ENCODE assay signal across 8 cellular contexts in the genomic region with DNA sequence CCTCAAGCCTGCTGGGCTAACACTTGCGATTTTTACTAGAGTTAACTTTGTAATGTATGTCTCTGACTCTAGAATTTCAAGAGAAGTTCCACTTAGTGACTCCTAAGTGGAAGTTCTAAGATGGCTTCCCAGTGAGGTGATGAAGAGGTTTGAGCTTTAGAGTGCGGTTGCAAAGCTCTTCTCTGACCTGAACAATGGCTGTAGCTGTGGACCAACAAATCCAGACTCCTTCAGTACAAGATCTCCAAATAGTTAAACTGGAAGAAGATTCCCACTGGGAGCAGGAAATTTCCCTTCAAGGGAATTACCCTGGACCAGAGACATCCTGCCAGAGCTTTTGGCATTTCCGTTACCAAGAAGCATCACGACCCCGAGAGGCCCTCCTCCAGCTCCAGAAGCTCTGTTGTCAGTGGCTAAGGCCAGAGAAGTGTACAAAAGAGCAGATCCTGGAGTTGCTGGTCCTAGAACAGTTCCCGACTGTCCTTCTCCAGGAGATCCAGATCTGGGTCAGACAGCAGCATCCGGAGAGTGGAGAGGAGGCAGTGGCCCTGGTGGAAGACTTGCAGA. TPM values are rescaled to one million over a fixed set of nuclear protein-coding genes. Genes with fewer than 3 reads are reported as not detected.
DNase-seq lines count a peak whose midpoint lies in the region; ATAC-seq and TF ChIP-seq lines count a peak whose summit lies in the region.

No MANE protein-coding gene starts in this region.

- ATAC-seq in HG03342 (IDR thresholded peaks at IDR 0.05; ENCODE audit: unreplicated experiment) (no peak), HG03520 (IDR thresholded peaks at IDR 0.05; ENCODE audit: unreplicated experiment) (no peak)

- H3K9me3 Mint-ChIP-seq in activated naive CD4-positive, alpha-beta T cell treated with anti-CD3 and anti-CD28 coated beads, Interleukin-2, amount 50 U/mL, for 24 hours = no peaks in the 10 kb centered on the region
- H3K9me3 Mint-ChIP-seq in activated naive CD8-positive, alpha-beta T cell (ENCODE audit: low read depth) = no peaks in the 10 kb centered on the region

- DNase-seq in activated naive CD4-positive, alpha-beta T cell treated with Interleukin-2 at 50 U/mL for 16 hours = no peak
- DNase-seq in thyroid gland = no peak
- no peak for DNase-seq in NCI-H146 (lab: John Stamatoyannopoulos, UW)

- peak overlapping the region; percentile 93 for H3K27ac Mint-ChIP-seq in activated naive CD4-positive, alpha-beta T cell treated with anti-CD3 and anti-CD28 coated beads, Interleukin-2, amount 50 U/mL, for 24 hours
- H3K27ac Mint-ChIP-seq in activated naive CD8-positive, alpha-beta T cell = peak overlapping the region; percentile 95

- peaks cover 2% of the 10 kb centered on the region for H3K36me3 Mint-ChIP-seq in activated naive CD4-positive, alpha-beta T cell treated with anti-CD3 and anti-CD28 coated beads, Interleukin-2, amount 50 U/mL, for 24 hours
- no peaks in the 10 kb centered on the region for H3K36me3 Mint-ChIP-seq in activated naive CD8-positive, alpha-beta T cell

- H3K9me3 ChIP-seq in thyroid gland = no peaks in the 10 kb centered on the region

- no peak for TF ChIP-seq CTCF in thyroid gland (IDR thresholded peaks at IDR 0.05)

- WGBS in thyroid gland, 2 donors = 37 to 49% methylated on average over 7 of the region's 7 CpGs

- H3K27me3 ChIP-seq in layer of hippocampus (ENCODE audit: control insufficient read depth, insufficient read depth, low read length) = no peaks in the 10 kb centered on the region
- H3K27me3 ChIP-seq in thyroid gland = no peaks in the 10 kb centered on the region

- intact Hi-C loops in thyroid gland (cut with DNase I) = no loop called here

- no peak for TF ChIP-seq POLR2A in thyroid gland (IDR thresholded peaks at IDR 0.05)

- no peaks in the 10 kb centered on the region for H3K36me3 ChIP-seq in thyroid gland

- H3K4me3 Mint-ChIP-seq in activated naive CD4-positive, alpha-beta T cell treated with anti-CD3 and anti-CD28 coated beads, Interleukin-2, amount 50 U/mL, for 24 hours = peak overlapping the region; percentile 93
- peak overlapping the region; percentile 94 for H3K4me3 Mint-ChIP-seq in activated naive CD8-positive, alpha-beta T cell

- H3K27me3 Mint-ChIP-seq in activated naive CD4-positive, alpha-beta T cell treated with anti-CD3 and anti-CD28 coated beads, Interleukin-2, amount 50 U/mL, for 24 hours = no peaks in the 10 kb centered on the region
- H3K27me3 Mint-ChIP-seq in activated naive CD8-positive, alpha-beta T cell = no peaks in the 10 kb centered on the region

- H3K27ac ChIP-seq in layer of hippocampus (ENCODE audit: low read depth, low read length) (peak overlapping the region; percentile 71), thyroid gland (peak overlapping the region; percentile 52 to 82 (median 78))

- H3K4me1 ChIP-seq in thyroid gland = peaks cover 27 to 28% of the 10 kb centered on the region in 2 donors

- H3K4me3 ChIP-seq in thyroid gland (replicated peaks in 1 of 3) = peak overlapping the region; percentile 31 to 43 (median 32)

- H3K4me1 Mint-ChIP-seq in activated naive CD4-positive, alpha-beta T cell treated with anti-CD3 and anti-CD28 coated beads, Interleukin-2, amount 50 U/mL, for 24 hours = peaks cover 37% of the 10 kb centered on the region
- H3K4me1 Mint-ChIP-seq in activated naive CD8-positive, alpha-beta T cell (ENCODE audit: low read depth) = peaks cover 37% of the 10 kb centered on the region

RNA-seq across cellular contexts. Expression of gene WDR73, which starts 22.3 kb away (rescaled TPM):
- total RNA-seq in thyroid gland = 10 to 100 TPM; 37.5 to 63.3 (median 41.1) TPM

RNA-seq across cellular contexts. Expression of gene NMB, which starts 26.2 kb away (rescaled TPM):
- total RNA-seq in thyroid gland = 10 to 100 TPM; 12.9 to 43.4 (median 23.5) TPM

RNA-seq across cellular contexts. Expression of gene ZSCAN2, which starts 31.0 kb away (rescaled TPM):
- total RNA-seq in thyroid gland = 10 to 100 TPM in 2 of 4 donors, 1 to 10 TPM in 2; 9.1 to 22.7 (median 11.7) TPM
